ENCODE assay signal across 9 cellular contexts in the genomic region with DNA sequence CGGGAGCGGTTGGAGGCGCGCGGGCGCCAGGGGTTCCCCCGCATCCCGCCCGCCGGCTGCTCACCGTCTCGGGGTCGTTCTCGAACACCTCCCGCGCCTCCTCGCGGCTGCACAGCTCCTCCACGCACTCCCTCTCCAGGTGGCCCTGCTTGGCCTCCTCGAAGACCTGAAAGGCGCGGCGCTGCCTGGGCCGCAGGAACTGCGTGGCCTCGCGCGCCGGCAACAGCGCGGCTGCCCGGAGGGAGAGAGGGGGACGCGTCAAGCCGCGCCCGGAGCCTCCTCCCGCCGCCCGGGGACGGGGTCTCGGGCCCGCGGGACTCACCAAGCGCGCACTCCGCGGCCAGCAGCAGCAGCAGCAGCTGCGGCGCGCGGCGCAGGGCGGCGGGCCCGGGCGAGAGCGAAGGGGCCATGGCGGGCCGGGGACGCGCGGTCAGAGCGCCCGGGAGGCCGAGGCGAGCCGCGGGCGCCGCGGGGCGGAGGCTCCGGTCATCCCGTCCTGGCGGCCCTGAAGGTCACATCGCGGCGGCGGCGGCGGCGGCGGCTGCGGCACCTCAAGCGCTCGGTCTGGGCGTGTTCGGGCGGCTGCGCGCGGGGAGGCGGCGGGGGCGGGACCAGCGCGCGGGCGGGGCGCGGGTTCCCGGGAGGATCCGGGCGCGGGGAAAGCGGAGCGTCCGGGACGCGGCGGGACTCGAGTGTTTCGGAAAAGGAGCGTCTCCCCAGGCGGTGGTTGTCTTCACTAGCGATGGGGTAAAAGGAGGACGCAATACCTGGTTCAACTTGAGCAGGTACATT. TPM values are rescaled to one million over a fixed set of nuclear protein-coding genes. Genes with fewer than 3 reads are reported as not detected.
DNase-seq lines count a peak whose midpoint lies in the region; TF ChIP-seq lines count a peak whose summit lies in the region.
"Had no signal": no experiment of that assay in that cellular context is flagged by ENCODE, and none has a peak within 500 bp of the region (broad histone marks: within the 10 kb centered on the region; RNA-seq: fewer than 3 reads in every experiment).

Gene GAS6, minus strand, starts transcription at position 566 of the 792 bp plus-strand sequence. Its CDS starts 156 bp downstream, at position 410.

- TF ChIP-seq CTCF in MCF 10A (IDR thresholded peaks at IDR 0.05; ENCODE audit: unreplicated experiment), result peak; percentile 21
- TF ChIP-seq CTCF in sigmoid colon (IDR thresholded peaks at IDR 0.05), result no peak

- peak within 1 kb of the TSS; percentile 75 to 93 (median 82) for H3K27ac ChIP-seq in sigmoid colon
- H3K27ac ChIP-seq: neutrophil had no signal

- peak; percentile 20 for DNase-seq in activated naive CD4-positive, alpha-beta T cell treated with Interleukin-2 at 50 U/mL for 16 hours
- DNase-seq in activated naive CD4-positive, alpha-beta T cell (lab: John Stamatoyannopoulos, UW), result no peak
- peak; percentile 72 for DNase-seq in NCI-H2171 (lab: John Stamatoyannopoulos, UW)
- DNase-seq in MCF 10A (ENCODE audit: unreplicated experiment), result peak; percentile 41
- DNase-seq in sigmoid colon, result no peak
- DNase-seq in activated gamma-delta T cell treated with Interleukin-2 at 50 U/mL for 16 hours, result no peak
- DNase-seq in OCI-M1 (lab: John Stamatoyannopoulos, UW), result no peak

- intact Hi-C loops in MCF 10A (cut with micrococcal nuclease), result loop anchor here (1.0 to 2.0 kb wide), 5 partner anchors 15 to 83 kb away; no protein-coding TSS in a partner anchor
- intact Hi-C loops in sigmoid colon (cut with DNase I), result loop anchor here (1.0 to 2.0 kb wide), 2 partner anchors 25 to 46 kb away; no protein-coding TSS in a partner anchor

- peak within 1 kb of the TSS; percentile 68 for H3K4me3 Mint-ChIP-seq in MCF 10A (ENCODE audit: unreplicated experiment)

- no peaks in the 10 kb centered on the region for H3K9me3 ChIP-seq in iPS-18c (ENCODE audit: control insufficient read depth, insufficient read depth, low read length)
- H3K9me3 ChIP-seq in sigmoid colon, result no peaks in the 10 kb centered on the region

- no peaks in the 10 kb centered on the region for H3K27me3 Mint-ChIP-seq in MCF 10A (ENCODE audit: insufficient read depth, unreplicated experiment)

- peak within 1 kb of the TSS; percentile 65 for H3K4me3 ChIP-seq in iPS-18c (ENCODE audit: insufficient read depth, low read depth, low read length)
- peak within 1 kb of the TSS; percentile 42 to 81 (median 74) for H3K4me3 ChIP-seq in sigmoid colon

- H3K4me1 Mint-ChIP-seq in MCF 10A (ENCODE audit: insufficient read depth, unreplicated experiment), result peaks cover 31% of the 10 kb centered on the region

- TF ChIP-seq POLR2A in sigmoid colon (IDR thresholded peaks at IDR 0.05), result no peak

- H3K27me3 ChIP-seq in sigmoid colon, result no peaks in the 10 kb centered on the region

- no peak for TF ChIP-seq EP300 in sigmoid colon (IDR thresholded peaks at IDR 0.05)

- POLR2A ChIA-PET in MCF 10A (lab: Yijun Ruan, JAX), result interaction anchor here (1.1 to 4.0 kb wide), 4 partner anchors 14 to 43 kb away, joined by 3 to 49 read pairs (median 18); no protein-coding TSS in a partner anchor

- BruUV-seq in MCF 10A (replicated peaks; lab: Mats Ljungman, UMichigan), result no TSS peak

- peak within 1 kb of the TSS; percentile 61 for H3K27ac Mint-ChIP-seq in MCF 10A (ENCODE audit: low read depth, unreplicated experiment)

- peaks cover 0 to 39% (median 21%) of the 10 kb centered on the region in 4 donors for H3K4me1 ChIP-seq in sigmoid colon

- H3K36me3 Mint-ChIP-seq in MCF 10A (ENCODE audit: insufficient read depth, unreplicated experiment), result peaks cover 12% of the 10 kb centered on the region

- H3K36me3 ChIP-seq in sigmoid colon, result no peaks in the 10 kb centered on the region
- H3K36me3 ChIP-seq: neutrophil had no signal

- H3K9me3 Mint-ChIP-seq in MCF 10A (ENCODE audit: unreplicated experiment), result no peaks in the 10 kb centered on the region

- CTCF ChIA-PET in MCF 10A (lab: Yijun Ruan, JAX), result interaction anchor here (1.0 kb wide), 1 partner anchor 16 kb away, joined by 4 read pairs; no protein-coding TSS in a partner anchor

- WGBS in sigmoid colon, 2 donors, result 0 to 1% methylated on average over 118 of the region's 118 CpGs

RNA-seq across cellular contexts. Expression of gene GAS6, which starts in this region (rescaled TPM):
- total RNA-seq in MCF 10A (2022), result 58.9 and 92.3 TPM in 2 replicates
- total RNA-seq in sigmoid colon, result 100 to 1,000 TPM in 1 of 4 donors, 10 to 100 TPM in 3; 34.4 to 105 (median 70.4) TPM
- 100 to 1,000 TPM in 1 of 3 donors, 10 to 100 TPM in 2; 27.0 to 101 (median 28.2) TPM for polyA plus RNA-seq in sigmoid colon

Comparison
In these comparisons a context has a peak if more than half of its experiments do, and no peak if none do; other contexts are left out.
1. DNase-seq: peak in activated naive CD4-positive, alpha-beta T cell treated with Interleukin-2 at 50 U/mL for 16 hours (single experiment), NCI-H2171 (single experiment) and MCF 10A (single experiment); none in activated naive CD4-positive, alpha-beta T cell (0 of 4), sigmoid colon (single experiment), activated gamma-delta T cell treated with Interleukin-2 at 50 U/mL for 16 hours (single experiment) and OCI-M1 (single experiment).